2 cellular contexts compared by ENCODE assay signal in genomic region chr1:109808703-109809102, GRCh38.
TF ChIP-seq lines count a peak whose summit lies in the region.

No MANE protein-coding gene starts in this region.

TF ChIP-seq in SK-N-SH, 30 proteins besides CTCF, POLR2A, EP300 and RAD21 (continued from another document):
- TF ChIP-seq NRF1 (IDR thresholded peaks at IDR 0.05; ENCODE audit: low read depth, low read length): no peak
- no peak for TF ChIP-seq YY1 (IDR thresholded peaks at IDR 0.05; ENCODE audit: low read depth)
- TF ChIP-seq RXRA (IDR thresholded peaks at IDR 0.05; ENCODE audit: borderline replicate concordance, low read depth): no peak
- no peak for TF ChIP-seq JUND (IDR thresholded peaks at IDR 0.05)
- no peak for TF ChIP-seq NFIC (IDR thresholded peaks at IDR 0.05; ENCODE audit: borderline replicate concordance)
- TF ChIP-seq MEF2A (IDR thresholded peaks at IDR 0.05; ENCODE audit: borderline replicate concordance, low read depth): no peak
- TF ChIP-seq ZBTB33 (IDR thresholded peaks at IDR 0.05; ENCODE audit: borderline replicate concordance, low read depth): no peak
- TF ChIP-seq MXI1 (IDR thresholded peaks at IDR 0.05; ENCODE audit: low read depth, low read length): no peak
- TF ChIP-seq SIN3A (IDR thresholded peaks at IDR 0.05; ENCODE audit: borderline replicate concordance, low read depth, low read length): no peak
- TF ChIP-seq POLR2AphosphoS5 (IDR thresholded peaks at IDR 0.05; ENCODE audit: low read depth, low read length): no peak
- TF ChIP-seq MAX (IDR thresholded peaks at IDR 0.05; ENCODE audit: low read depth): no peak
- TF ChIP-seq TEAD4 (IDR thresholded peaks at IDR 0.05; ENCODE audit: borderline replicate concordance, insufficient read depth): no peak; the same call in 1 of the 2 replicates
- TF ChIP-seq CHD2 (IDR thresholded peaks at IDR 0.05; ENCODE audit: low read length, partially characterized antibody): no peak
- no peak for TF ChIP-seq RCOR1 (IDR thresholded peaks at IDR 0.05; ENCODE audit: low read length)
- TF ChIP-seq REST (IDR thresholded peaks at IDR 0.05; ENCODE audit: low read depth, low read length): no peak
- TF ChIP-seq USF1 (IDR thresholded peaks at IDR 0.05; ENCODE audit: borderline replicate concordance, low read depth): no peak
- no peak for TF ChIP-seq PBX3 (IDR thresholded peaks at IDR 0.05)
- no peak for TF ChIP-seq IRF3 (IDR thresholded peaks at IDR 0.05; ENCODE audit: low read depth, low read length)
TF ChIP-seq in SK-N-SH: peak in this region for 0.

TF ChIP-seq in HepG2, 621 proteins besides CTCF, POLR2A, EP300 and RAD21 (continued from another document):
- no peak for TF ChIP-seq ZBTB44 (CRISPR knock-in tag; IDR thresholded peaks at IDR 0.05)
